Comparison of ENCODE assay signal across 17 cellular contexts in the genomic region with DNA sequence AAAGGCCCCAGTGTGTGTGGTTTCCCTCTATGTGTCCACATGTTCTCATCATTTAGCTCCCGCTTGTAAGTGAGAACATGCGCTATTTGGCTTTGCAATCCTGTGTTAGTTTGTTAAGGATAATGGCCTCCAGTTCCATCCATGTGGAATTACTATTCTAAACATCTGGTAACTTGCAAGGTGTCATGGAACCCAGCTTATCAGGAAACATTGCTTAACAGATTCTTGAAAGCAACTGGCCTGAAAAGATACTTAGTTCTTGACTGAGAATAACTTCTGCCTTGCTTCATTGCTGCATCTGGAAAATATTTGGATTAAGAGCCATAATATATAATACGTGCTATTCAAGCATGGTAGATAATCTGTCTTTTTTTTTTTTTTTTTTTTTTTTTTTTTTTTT. TPM values are rescaled to one million over a fixed set of nuclear protein-coding genes. Genes with fewer than 3 reads are reported as not detected.
DNase-seq lines count a peak whose midpoint lies in the region; ATAC-seq and TF ChIP-seq lines count a peak whose summit lies in the region.
"Had no signal": no experiment of that assay in that cellular context is flagged by ENCODE, and none has a peak within 500 bp of the region (broad histone marks: within the 10 kb centered on the region; RNA-seq: fewer than 3 reads in every experiment).

No MANE protein-coding gene starts in this region.

- H3K4ac ChIP-seq in IMR-90 (ENCODE audit: low read depth, low read length) (no peak overlapping the region), trophoblast cell (ENCODE audit: low read depth, low read length) (peak overlapping the region; percentile 16)

- TF ChIP-seq CTCF in IMR-90 (conservative IDR thresholded peaks at IDR 0.05; ENCODE audit: low read depth, low read length), result no peak

- no peak overlapping the region for H3K18ac ChIP-seq in IMR-90 (ENCODE audit: low read depth, low read length)
- H3K18ac ChIP-seq in trophoblast cell (ENCODE audit: low read length), result no peak overlapping the region

- H3K27ac ChIP-seq in IMR-90 (ENCODE audit: insufficient read depth, low read length), result no peak overlapping the region
- no peak overlapping the region for H3K27ac ChIP-seq in trophoblast cell (ENCODE audit: low read depth, low read length)
- H3K27ac ChIP-seq: 22Rv1, RWPE1 had no signal

- peaks cover 31% of the 10 kb centered on the region for H3K79me2 ChIP-seq in trophoblast cell (ENCODE audit: control insufficient read depth, insufficient read depth, low read length, poor library complexity)

- H3K27me3 ChIP-seq in IMR-90 (ENCODE audit: control insufficient read depth, insufficient read depth, low read length) (no peaks in the 10 kb centered on the region), trophoblast cell (ENCODE audit: insufficient read depth, low read length) (no peaks in the 10 kb centered on the region)

- no peak overlapping the region for H2AK5ac ChIP-seq in IMR-90 (ENCODE audit: low read depth, low read length)
- no peak overlapping the region for H2AK5ac ChIP-seq in trophoblast cell (ENCODE audit: low read length)

- H3K9me3 ChIP-seq in IMR-90 (ENCODE audit: control insufficient read depth, insufficient read depth, low read length) (no peaks in the 10 kb centered on the region; the same call in 1 of the 2 replicates), trophoblast cell (ENCODE audit: insufficient read depth, low read depth, low read length) (peaks cover 2% of the 10 kb centered on the region)

- H3K36me3 ChIP-seq in IMR-90 (ENCODE audit: control insufficient read depth, insufficient read depth, low read length) (peaks cover 13% of the 10 kb centered on the region), trophoblast cell (ENCODE audit: control insufficient read depth in 1 of 2, insufficient read depth in 2 of 2, low read length in 2 of 2) (peaks cover 6 to 7% of the 10 kb centered on the region in 2 experiments)

- no peak overlapping the region for H4K5ac ChIP-seq in IMR-90 (ENCODE audit: low read depth, low read length)

- peaks cover 2% of the 10 kb centered on the region; the same call in 1 of the 2 replicates for H3K4me1 ChIP-seq in IMR-90 (ENCODE audit: control insufficient read depth, insufficient read depth, low read length)
- H3K4me1 ChIP-seq in trophoblast cell (ENCODE audit: control insufficient read depth in 1 of 2, insufficient read depth in 2 of 2, low read length in 2 of 2), result no peaks in the 10 kb centered on the region

- no peak for ATAC-seq in IMR-90 (ENCODE audit: low read depth)

- H2BK120ac ChIP-seq in IMR-90 (ENCODE audit: low read depth, low read length), result no peak overlapping the region
- H2BK120ac ChIP-seq in trophoblast cell (ENCODE audit: insufficient read depth, low read length, poor library complexity), result no peak overlapping the region

- H2BK20ac ChIP-seq in IMR-90 (ENCODE audit: low read depth, low read length), result no peak overlapping the region

- no peak overlapping the region for H3K9ac ChIP-seq in IMR-90 (ENCODE audit: low read depth, low read length)
- no peak overlapping the region for H3K9ac ChIP-seq in trophoblast cell (ENCODE audit: low read length)

- H3K23ac ChIP-seq in IMR-90 (ENCODE audit: low read depth, low read length) (no peak overlapping the region), trophoblast cell (ENCODE audit: low read length) (no peak overlapping the region)

- H3K79me1 ChIP-seq in IMR-90 (ENCODE audit: low read depth in 1 of 2, low read length in 2 of 2) (peaks cover 4 to 55% of the 10 kb centered on the region in 2 experiments), trophoblast cell (ENCODE audit: low read length) (no peaks in the 10 kb centered on the region)

- no peak overlapping the region for H3K14ac ChIP-seq in IMR-90 (replicated peaks; ENCODE audit: low read depth, low read length)
- H3K14ac ChIP-seq in trophoblast cell (ENCODE audit: low read length), result no peak overlapping the region

- H4K91ac ChIP-seq in IMR-90 (ENCODE audit: insufficient read depth, low read depth, low read length) (no peak overlapping the region), trophoblast cell (ENCODE audit: low read depth, low read length) (no peak overlapping the region)

- H3K9me1 ChIP-seq in IMR-90 (ENCODE audit: insufficient read depth, low read length), result peaks cover 2% of the 10 kb centered on the region; the same call in 1 of the 2 replicates

- H2AFZ ChIP-seq in IMR-90 (replicated peaks; ENCODE audit: low read length, poor library complexity), result no peak overlapping the region
- H2AFZ ChIP-seq in trophoblast cell (ENCODE audit: insufficient read depth, low read length, poor library complexity), result no peak overlapping the region

- peaks cover 95% of the 10 kb centered on the region for H4K20me1 ChIP-seq in IMR-90 (ENCODE audit: insufficient read depth, low read length)

- intact Hi-C loops in IMR-90 (cut with micrococcal nuclease), result no loop called here

- no peak overlapping the region for H3K4me3 ChIP-seq in IMR-90 (ENCODE audit: insufficient read depth, low read depth, low read length)
- no peak overlapping the region for H3K4me3 ChIP-seq in trophoblast cell (ENCODE audit: low read depth, low read length)

- in situ Hi-C loops in IMR-90 (cut with MboI; ENCODE audit: low sequenced_read_pairs), result no loop called here

- no peak overlapping the region for H2AK9ac ChIP-seq in IMR-90 (replicated peaks; ENCODE audit: low read depth, low read length, poor library complexity)

- H4K8ac ChIP-seq in IMR-90 (ENCODE audit: low read depth in 2 of 2, low read length in 2 of 2) (no peak overlapping the region), trophoblast cell (ENCODE audit: low read depth, low read length) (no peak overlapping the region)

- H2BK15ac ChIP-seq in IMR-90 (ENCODE audit: low read depth, low read length), result no peak overlapping the region

- CTCF ChIA-PET in IMR-90 (lab: Yijun Ruan, JAX), result no interaction called here

- DNase-seq in DMS 273 (lab: John Stamatoyannopoulos, UW; ENCODE audit: unreplicated experiment) (peak; percentile 15), DMS 273 treated with DMSO at 0.1 percent for 48 hours (lab: John Stamatoyannopoulos, UW) (no peak), IMR-90 (peak; percentile 20), erythroblast (lab: John Stamatoyannopoulos, UW) (peak; percentile 13 to 50), trophoblast cell (peak in 1 of 2 donors; percentile 14), T-helper 9 cell (no peak), NCI-H524 treated with DMSO at 0.1 percent for 48 hours (lab: John Stamatoyannopoulos, UW) (no peak)
- DNase-seq in stimulated activated CD8-positive, alpha-beta memory T cell treated with anti-CD3 and anti-CD28 coated beads, Interleukin-4, amount 100 ng/mL, for 48 hours, result no peak
- DNase-seq: GF-D8; Kasumi-1; MM.1S; NCI-H1105; NCI-H1694; NCI-H2107; NK-92 treated with Interleukin-12 subunit alpha and Interleukin-12 subunit beta, amount 100 ng/mL, for 24 hours had no signal

- dilution Hi-C loops in IMR-90 (cut with HindIII; ENCODE audit: low sequenced_read_pairs, unreplicated experiment), result no loop called here

- no CpG with 5 or more reads among the region's 3 CpGs for WGBS in IMR-90 (ENCODE audit: extremely low coverage in 2 of 2, insufficient read length in 1 of 2), 2 experiments
- WGBS in trophoblast cell (ENCODE audit: extremely low coverage, insufficient coverage, insufficient read length), result no CpG with 5 or more reads among the region's 3 CpGs

- H3K56ac ChIP-seq in IMR-90 (ENCODE audit: extremely low read depth, insufficient read depth, low read length), result no peak overlapping the region

- POLR2A ChIA-PET in IMR-90 (lab: Charles Lee; ENCODE audit: unreplicated experiment), result no interaction called here

- TF ChIP-seq POLR2A in IMR-90 (IDR thresholded peaks at IDR 0.05; ENCODE audit: low read depth, low read length) (no peak), erythroblast (IDR thresholded peaks at IDR 0.05; ENCODE audit: low read length) (no peak)

- no peak overlapping the region for H2BK5ac ChIP-seq in IMR-90 (ENCODE audit: low read depth, low read length, poor library complexity, severe bottlenecking)
- no peak overlapping the region for H2BK5ac ChIP-seq in trophoblast cell (ENCODE audit: low read depth, low read length, poor library complexity)

- no peak overlapping the region for H4K12ac ChIP-seq in trophoblast cell (ENCODE audit: low read depth, low read length)

- TF ChIP-seq RAD21 in IMR-90 (IDR thresholded peaks at IDR 0.05; ENCODE audit: low read length), result no peak

- BruUV-seq in IMR-90 (replicated peaks; lab: Mats Ljungman, UMichigan), result no TSS peak

- H3K4me2 ChIP-seq in IMR-90 (ENCODE audit: low read depth, low read length), result no peak overlapping the region
- H3K4me2 ChIP-seq in trophoblast cell (ENCODE audit: low read length), result no peak overlapping the region

- H2BK12ac ChIP-seq in trophoblast cell (ENCODE audit: low read length), result no peak overlapping the region

TF ChIP-seq in IMR-90, 13 proteins besides CTCF, POLR2A, EP300 and RAD21 (continues in another document):
- TF ChIP-seq FOS (IDR thresholded peaks at IDR 0.05; ENCODE audit: low read depth, low read length) (no peak), SMC3 (IDR thresholded peaks at IDR 0.05; ENCODE audit: low read depth, low read length) (no peak), USF2 (IDR thresholded peaks at IDR 0.05; ENCODE audit: low read depth, low read length) (no peak), MXI1 (IDR thresholded peaks at IDR 0.05; ENCODE audit: borderline replicate concordance, low read depth, low read length) (no peak), MAZ (IDR thresholded peaks at IDR 0.05; ENCODE audit: borderline replicate concordance, low read depth, low read length) (no peak), RCOR1 (IDR thresholded peaks at IDR 0.05; ENCODE audit: insufficient replicate concordance, low read length) (no peak), BHLHE40 (IDR thresholded peaks at IDR 0.05; ENCODE audit: low read depth, low read length) (no peak), MAFK (IDR thresholded peaks at IDR 0.05; ENCODE audit: low read depth, low read length) (no peak), RFX5 (IDR thresholded peaks at IDR 0.05; ENCODE audit: low read depth, low read length) (no peak), NFE2L2 (IDR thresholded peaks at IDR 0.05; ENCODE audit: low read depth, low read length) (no peak), CHD1 (IDR thresholded peaks at IDR 0.05; ENCODE audit: low read depth, low read length) (no peak), CEBPB (IDR thresholded peaks at IDR 0.05; ENCODE audit: low read depth, low read length) (no peak)

RNA-seq across cellular contexts. Expression of gene PAFAH1B1, which starts 27.8 kb away (rescaled TPM):
- total RNA-seq in IMR-90 (2012; rRNA removed), result 121 and 127 TPM in 2 replicates
- polyA plus RNA-seq in IMR-90 (2012; rRNA removed), result 52.7 and 64.5 TPM in 2 replicates
- 15.8 and 25.3 TPM in 2 replicates for polyA plus RNA-seq in IMR-90 (2012; cell fraction: cytosol; rRNA removed)
- polyA plus RNA-seq in IMR-90 (2012; cell fraction: nucleus; rRNA removed; ENCODE audit: low replicate concordance), result 12.5 and 61.3 TPM in 2 replicates
- polyA plus RNA-seq in trophoblast cell (2013), result 134 and 136 TPM in 2 replicates

Comparison
In these comparisons a context has a peak if more than half of its experiments do, and no peak if none do; other contexts are left out.
1. DNase-seq: peak in DMS 273 (single experiment), IMR-90 (single experiment) and erythroblast (2 of 2); none in DMS 273 treated with DMSO at 0.1 percent for 48 hours (single experiment), stimulated activated CD8-positive, alpha-beta memory T cell treated with anti-CD3 and anti-CD28 coated beads, Interleukin-4, amount 100 ng/mL, for 48 hours (single experiment), T-helper 9 cell (single experiment) and NCI-H524 treated with DMSO at 0.1 percent for 48 hours (single experiment).